Comparison of ENCODE assay signal across 10 cellular contexts in the genomic region with DNA sequence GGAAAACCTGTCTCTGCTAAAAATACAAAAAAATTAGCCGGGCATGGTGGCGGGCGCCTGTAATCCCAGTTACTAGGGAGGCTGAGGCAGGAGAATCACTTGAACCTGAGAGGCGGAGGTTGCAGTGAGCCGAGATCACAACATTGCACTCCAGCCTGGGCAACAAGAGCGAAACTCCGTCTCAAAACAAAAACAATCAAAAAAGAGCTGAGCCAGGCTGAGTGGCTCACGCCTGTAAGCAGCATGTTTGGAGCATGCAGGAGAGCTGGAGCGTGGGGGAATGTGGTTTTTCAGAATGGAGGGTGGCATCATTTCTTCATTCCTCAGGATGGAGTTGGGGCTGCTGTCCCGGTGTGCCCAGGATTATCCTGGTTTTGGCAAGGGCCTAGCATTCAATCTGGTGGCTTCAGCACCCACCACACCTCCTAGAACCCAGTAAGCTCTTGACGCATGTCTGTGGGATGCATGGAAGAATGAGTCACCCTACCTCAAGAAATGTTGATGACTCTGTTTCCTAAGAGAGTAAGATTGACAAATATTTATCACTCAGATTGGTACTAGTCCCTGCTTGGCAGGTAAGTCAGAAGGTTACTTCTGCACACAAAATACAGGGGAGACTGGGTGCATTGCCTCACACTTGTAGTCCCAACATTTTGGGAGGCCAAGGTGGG.
A peak's percentile ranks its signal among the peaks of the same experiment; 100 is the strongest.
DNase-seq lines count a peak whose midpoint lies in the region; ATAC-seq and TF ChIP-seq lines count a peak whose summit lies in the region.
"Had no signal": no experiment of that assay in that cellular context is flagged by ENCODE, and none has a peak within 500 bp of the region (broad histone marks: within the 10 kb centered on the region; RNA-seq: fewer than 3 reads in every experiment).

No MANE protein-coding gene starts in this region.

- BruUV-seq in PC-3 (replicated peaks; lab: Mats Ljungman, UMichigan), result no TSS peak

- H3K4me1 ChIP-seq in PC-3 (ENCODE audit: insufficient read depth, low read length), result peaks cover 30% of the 10 kb centered on the region
- H3K4me1 ChIP-seq in MM.1S (ENCODE audit: low read length), result no peaks in the 10 kb centered on the region

- H3K79me2 ChIP-seq in PC-3 (ENCODE audit: low read length), result no peaks in the 10 kb centered on the region
- H3K79me2 ChIP-seq in MM.1S (ENCODE audit: low read length), result no peaks in the 10 kb centered on the region

- peaks cover 20% of the 10 kb centered on the region for H3K4me1 Mint-ChIP-seq in activated T-cell treated with anti-CD3 and anti-CD28 coated beads, Interleukin-2, amount 50 U/mL, for 72 hours (ENCODE audit: low read depth)

- H3K9me3 ChIP-seq in PC-3 (ENCODE audit: low read length) (no peaks in the 10 kb centered on the region), MM.1S (replicated peaks; ENCODE audit: insufficient read depth, low read length) (no peaks in the 10 kb centered on the region)

- no peaks in the 10 kb centered on the region for H3K9me2 ChIP-seq in PC-3 (replicated peaks; ENCODE audit: low read length)
- H3K9me2 ChIP-seq in MM.1S (replicated peaks; ENCODE audit: insufficient read depth, low read length), result no peaks in the 10 kb centered on the region

- H3K27ac Mint-ChIP-seq in activated T-cell treated with anti-CD3 and anti-CD28 coated beads, Interleukin-2, amount 50 U/mL, for 72 hours, result no peak overlapping the region

- no peaks in the 10 kb centered on the region for H3K36me3 Mint-ChIP-seq in activated T-cell treated with anti-CD3 and anti-CD28 coated beads, Interleukin-2, amount 50 U/mL, for 72 hours (ENCODE audit: insufficient read depth in 2 of 2)

- peaks cover 0 to 3% of the 10 kb centered on the region in 2 donors for H3K9me3 Mint-ChIP-seq in activated T-cell treated with anti-CD3 and anti-CD28 coated beads, Interleukin-2, amount 50 U/mL, for 72 hours

- H3K36me3 ChIP-seq in PC-3 (ENCODE audit: low read depth, low read length) (no peaks in the 10 kb centered on the region), MM.1S (replicated peaks; ENCODE audit: insufficient read depth, low read length) (no peaks in the 10 kb centered on the region)

- H3K4me2 ChIP-seq in PC-3 (ENCODE audit: low read length) (peak overlapping the region; percentile 34; the same call in 1 of the 2 replicates), MM.1S (ENCODE audit: low read depth, low read length) (no peak overlapping the region)

- no peak for DNase-seq in activated T-cell treated with anti-CD3 and anti-CD28 coated beads, Interleukin-2, amount 50 U/mL, for 72 hours
- DNase-seq in activated T-cell treated with anti-CD3 and anti-CD28 coated beads for 4 hours (no peak), PC-3 (peak; percentile 94), dermis blood vessel endothelial cell (peak; percentile 19), NCI-H1694 treated with DMSO at 0.1 percent for 48 hours (lab: John Stamatoyannopoulos, UW) (no peak), NCI-H2196 (lab: John Stamatoyannopoulos, UW; ENCODE audit: unreplicated experiment) (no peak), MM.1S (no peak)
- DNase-seq in stimulated activated naive CD8-positive, alpha-beta T cell treated with anti-CD3 and anti-CD28 coated beads, Interleukin-15, Interleukin-2, amounts not matched to agents 100 U/mL and 50 U/mL, for 24 hours, result no peak
- DNase-seq: NCI-H1417 treated with DMSO at 0.1 percent for 48 hours had no signal

- H4K20me1 ChIP-seq in PC-3 (ENCODE audit: low read length), result no peaks in the 10 kb centered on the region
- no peaks in the 10 kb centered on the region for H4K20me1 ChIP-seq in MM.1S (ENCODE audit: insufficient read depth, low read length)

- H3K4me3 Mint-ChIP-seq in activated T-cell treated with anti-CD3 and anti-CD28 coated beads, Interleukin-2, amount 50 U/mL, for 72 hours, result peak overlapping the region in 1 of 2 donors; percentile 40

- CTCF ChIA-PET in PC-3 (lab: Charles Lee), result no interaction called here

- ATAC-seq in activated T-cell treated with anti-CD3 and anti-CD28 coated beads, Interleukin-2, amount 50 U/mL, for 72 hours (replicated peaks in 1 of 2), result peak; percentile 78 to 88
- ATAC-seq in PC-3, result peak; percentile 86
- peak; percentile 79 for ATAC-seq in stimulated activated naive CD8-positive, alpha-beta T cell treated with anti-CD3 and anti-CD28 coated beads, Interleukin-15, Interleukin-2, amounts not matched to agents 100 U/mL and 50 U/mL, for 24 hours
- ATAC-seq: sciatic nerve had no signal

- H2AFZ ChIP-seq in PC-3 (ENCODE audit: low read length) (no peak overlapping the region), MM.1S (ENCODE audit: low read length) (no peak overlapping the region)

- H3K9ac ChIP-seq in PC-3 (ENCODE audit: low read length), result 0 out of 2 replicates have a peak overlapping the region, but pooled peaks have one; percentile 30
- no peak overlapping the region for H3K9ac ChIP-seq in MM.1S (ENCODE audit: low read length)

- H3F3A ChIP-seq in PC-3 (ENCODE audit: low read length, unreplicated experiment) (no peaks in the 10 kb centered on the region), MM.1S (ENCODE audit: insufficient read depth, low read length) (no peaks in the 10 kb centered on the region)

- TF ChIP-seq CTCF in PC-3 (conservative IDR thresholded peaks at IDR 0.05; ENCODE audit: low read depth, low read length), result no peak
- no peak for TF ChIP-seq CTCF in MM.1S (IDR thresholded peaks at IDR 0.05; ENCODE audit: low read length)

- POLR2A ChIA-PET in PC-3 (lab: Charles Lee; ENCODE audit: unreplicated experiment), result interaction anchor here (0.6 kb wide), 1 partner anchor 98 kb away, joined by 3 read pairs; no protein-coding TSS in a partner anchor

- H3K27me3 Mint-ChIP-seq in activated T-cell treated with anti-CD3 and anti-CD28 coated beads, Interleukin-2, amount 50 U/mL, for 72 hours (ENCODE audit: low read depth), result peaks cover 14% of the 10 kb centered on the region

- H3K27me3 ChIP-seq in PC-3 (ENCODE audit: low read length), result no peaks in the 10 kb centered on the region
- no peaks in the 10 kb centered on the region for H3K27me3 ChIP-seq in MM.1S (replicated peaks; ENCODE audit: insufficient read depth, low read length)

- intact Hi-C loops in PC-3 (cut with micrococcal nuclease), result no loop called here

- H3K27ac ChIP-seq in PC-3 (ENCODE audit: low read length), result peak overlapping the region; percentile 77
- no peak overlapping the region for H3K27ac ChIP-seq in MM.1S (ENCODE audit: low read length)

- H3K4me3 ChIP-seq in PC-3 (ENCODE audit: low read length), result no peak overlapping the region
- H3K4me3 ChIP-seq in MM.1S (ENCODE audit: low read length), result no peak overlapping the region

Comparison
In these comparisons a context has a peak if more than half of its experiments do, and no peak if none do; other contexts are left out.
1. DNase-seq: peak in PC-3 (single experiment) and dermis blood vessel endothelial cell (single experiment); none in activated T-cell treated with anti-CD3 and anti-CD28 coated beads, Interleukin-2, amount 50 U/mL, for 72 hours (0 of 2), activated T-cell treated with anti-CD3 and anti-CD28 coated beads for 4 hours (single experiment), stimulated activated naive CD8-positive, alpha-beta T cell treated with anti-CD3 and anti-CD28 coated beads, Interleukin-15, Interleukin-2, amounts not matched to agents 100 U/mL and 50 U/mL, for 24 hours (single experiment), NCI-H1694 treated with DMSO at 0.1 percent for 48 hours (single experiment), NCI-H2196 (single experiment) and MM.1S (single experiment).
2. Peak in every context shown above with its lines, with median percentiles within 50 percentile points of each other: ATAC-seq.